Comparison of ENCODE assay signal across 20 cellular contexts in genomic region chr7:22633954-22634474, GRCh38.
"Had no signal": no experiment of that assay in that cellular context is flagged by ENCODE, and none has a peak within 500 bp of the region (broad histone marks: within the 10 kb centered on the region; RNA-seq: fewer than 3 reads in every experiment).

No MANE protein-coding gene starts in this region.

- H3K36me3 Mint-ChIP-seq: activated CD4-positive, alpha-beta memory T cell treated with anti-CD3 and anti-CD28 coated beads for 36 hours; activated naive CD8-positive, alpha-beta T cell treated with anti-CD3 and anti-CD28 coated beads for 36 hours; brain; mesothelial cell of epicardium had no signal

- DNase-seq: activated CD4-positive, alpha-beta memory T cell treated with anti-CD3 and anti-CD28 coated beads for 36 hours; activated CD4-positive, alpha-beta T cell treated with anti-CD3 and anti-CD28 coated beads for 36 hours; activated CD8-positive, alpha-beta memory T cell treated with anti-CD3 and anti-CD28 coated beads, Interleukin-2, amount 10 ng/mL, durations not matched to agents 7 days and 5 days; activated naive CD4-positive, alpha-beta T cell; activated naive CD8-positive, alpha-beta T cell treated with anti-CD3 and anti-CD28 coated beads for 36 hours; amygdala; caudate nucleus; dorsolateral prefrontal cortex; stimulated activated CD4-positive, alpha-beta T cell treated with anti-CD3 and anti-CD28 coated beads, Interleukin-2, amount 100 ng/mL, for 24 hours; stimulated activated naive CD8-positive, alpha-beta T cell treated with anti-CD3 and anti-CD28 coated beads, Interleukin-15, Interleukin-2, amounts not matched to agents 100 U/mL and 50 U/mL, for 24 hours; substantia nigra; SW 1271; tibial artery; WERI-Rb-1 had no signal

- H3K27me3 ChIP-seq: hepatocyte, tibial artery had no signal

- H3K27ac Mint-ChIP-seq: activated CD4-positive, alpha-beta memory T cell treated with anti-CD3 and anti-CD28 coated beads for 36 hours; activated CD4-positive, alpha-beta T cell treated with anti-CD3 and anti-CD28 coated beads for 36 hours; activated CD8-positive, alpha-beta memory T cell treated with anti-CD3 and anti-CD28 coated beads, Interleukin-2, amount 10 ng/mL, durations not matched to agents 7 days and 5 days; activated naive CD8-positive, alpha-beta T cell treated with anti-CD3 and anti-CD28 coated beads for 36 hours; brain; mesothelial cell of epicardium had no signal

- H3K9me3 Mint-ChIP-seq: activated CD4-positive, alpha-beta memory T cell treated with anti-CD3 and anti-CD28 coated beads for 36 hours had no signal

- H3K4me3 Mint-ChIP-seq: activated CD4-positive, alpha-beta memory T cell treated with anti-CD3 and anti-CD28 coated beads for 36 hours; activated CD4-positive, alpha-beta T cell treated with anti-CD3 and anti-CD28 coated beads for 36 hours; activated CD8-positive, alpha-beta memory T cell treated with anti-CD3 and anti-CD28 coated beads, Interleukin-2, amount 10 ng/mL, durations not matched to agents 7 days and 5 days; activated naive CD8-positive, alpha-beta T cell treated with anti-CD3 and anti-CD28 coated beads for 36 hours; brain; mesothelial cell of epicardium; natural killer cell treated with Interleukin-12 subunit alpha and Interleukin-12 subunit beta and Interleukin-15 and Interleukin-18, amount 100 ng/mL, for 72 hours had no signal

- H3K36me3 ChIP-seq: neutrophil, tibial artery, WERI-Rb-1 had no signal

- H3K4me3 ChIP-seq: dorsolateral prefrontal cortex, hepatocyte, lung, tibial artery had no signal

- ATAC-seq: activated CD4-positive, alpha-beta T cell treated with anti-CD3 and anti-CD28 coated beads for 36 hours; activated CD8-positive, alpha-beta memory T cell treated with anti-CD3 and anti-CD28 coated beads, Interleukin-2, amount 10 ng/mL, durations not matched to agents 7 days and 5 days; natural killer cell treated with Interleukin-12 subunit alpha and Interleukin-12 subunit beta and Interleukin-15 and Interleukin-18, amount 100 ng/mL, for 72 hours; stimulated activated naive CD8-positive, alpha-beta T cell treated with anti-CD3 and anti-CD28 coated beads, Interleukin-15, Interleukin-2, amounts not matched to agents 100 U/mL and 50 U/mL, for 24 hours had no signal

- H3K9me3 ChIP-seq: neutrophil, tibial artery had no signal

- H3K4me1 Mint-ChIP-seq: activated CD8-positive, alpha-beta memory T cell treated with anti-CD3 and anti-CD28 coated beads, Interleukin-2, amount 10 ng/mL, durations not matched to agents 7 days and 5 days; activated naive CD8-positive, alpha-beta T cell treated with anti-CD3 and anti-CD28 coated beads for 36 hours had no signal
